ENCODE assay signal across 8 cellular contexts in genomic region chr20:51541189-51542032, GRCh38. TPM values are rescaled to one million over a fixed set of nuclear protein-coding genes. Genes with fewer than 3 reads are reported as not detected.
DNase-seq lines count a peak whose midpoint lies in the region; ATAC-seq, FAIRE-seq and TF ChIP-seq lines count a peak whose summit lies in the region.

No MANE protein-coding gene starts in this region.

- H3K23ac ChIP-seq in trophoblast cell (ENCODE audit: low read length): no peak overlapping the region

- H3K18ac ChIP-seq in trophoblast cell (ENCODE audit: low read length): no peak overlapping the region

- H2AK5ac ChIP-seq in trophoblast cell (ENCODE audit: low read length): no peak overlapping the region

- TF ChIP-seq POLR2A in thyroid gland (IDR thresholded peaks at IDR 0.05): peak in 1 of 2 donors; percentile 50

- peak overlapping the region; percentile 12 for H4K8ac ChIP-seq in trophoblast cell (ENCODE audit: low read depth, low read length)

- intact Hi-C loops in thyroid gland (cut with DNase I): no loop called here

- no peak overlapping the region for H2BK5ac ChIP-seq in trophoblast cell (ENCODE audit: low read depth, low read length, poor library complexity)

- H3K27ac Mint-ChIP-seq in activated T-cell treated with anti-CD3 and anti-CD28 coated beads, Interleukin-2, amount 50 U/mL, for 72 hours: peak overlapping the region; percentile 91

- H3K14ac ChIP-seq in trophoblast cell (ENCODE audit: low read length): peak overlapping the region; percentile 4

- peak overlapping the region; percentile 61 for H3K4me2 ChIP-seq in trophoblast cell (ENCODE audit: low read length)

- H2AFZ ChIP-seq in trophoblast cell (ENCODE audit: insufficient read depth, low read length, poor library complexity): no peak overlapping the region

- H3K4me3 Mint-ChIP-seq in activated T-cell treated with anti-CD3 and anti-CD28 coated beads, Interleukin-2, amount 50 U/mL, for 72 hours: peak overlapping the region; percentile 94 to 98

- H3K36me3 ChIP-seq in GM06990 (ENCODE audit: control insufficient read depth, insufficient read depth, low read length) (peaks cover 3% of the 10 kb centered on the region), trophoblast cell (ENCODE audit: control insufficient read depth in 1 of 2, insufficient read depth in 2 of 2, low read length in 2 of 2) (peaks cover 2% of the 10 kb centered on the region in 2 experiments), thyroid gland (no peaks in the 10 kb centered on the region)

- H3K9ac ChIP-seq in trophoblast cell (ENCODE audit: low read length): no peak overlapping the region

- no peak for FAIRE-seq in frontal cortex (lab: Jason Lieb, UNC)

- H3K27me3 ChIP-seq in GM06990 (replicated peaks; ENCODE audit: control insufficient read depth, insufficient read depth, low read length): peaks cover 1% of the 10 kb centered on the region; the same call in 1 of the 2 replicates
- H3K27me3 ChIP-seq in trophoblast cell (ENCODE audit: insufficient read depth, low read length): no peaks in the 10 kb centered on the region
- H3K27me3 ChIP-seq in thyroid gland: no peaks in the 10 kb centered on the region

- H3K27ac ChIP-seq in trophoblast cell (ENCODE audit: low read depth, low read length): peak overlapping the region; percentile 9
- H3K27ac ChIP-seq in thyroid gland: peak overlapping the region; percentile 87 to 93 (median 90)

- H3K4me3 ChIP-seq in GM06990 (replicated peaks; ENCODE audit: low read depth, low read length) (peak overlapping the region; percentile 78), trophoblast cell (ENCODE audit: low read depth, low read length) (no peak overlapping the region), thyroid gland (replicated peaks in 1 of 3) (peak overlapping the region in 1 of 3 donors; percentile 61)

- H2BK120ac ChIP-seq in trophoblast cell (ENCODE audit: insufficient read depth, low read length, poor library complexity): no peak overlapping the region

- H3K36me3 Mint-ChIP-seq in activated T-cell treated with anti-CD3 and anti-CD28 coated beads, Interleukin-2, amount 50 U/mL, for 72 hours (ENCODE audit: insufficient read depth in 2 of 2): peaks cover 7 to 9% of the 10 kb centered on the region in 2 donors

- H4K12ac ChIP-seq in trophoblast cell (ENCODE audit: low read depth, low read length): no peak overlapping the region

- TF ChIP-seq CTCF in GM06990 (IDR thresholded peaks at IDR 0.05; ENCODE audit: insufficient read depth, low read length, poor library complexity, severe bottlenecking): no peak
- TF ChIP-seq CTCF in thyroid gland (IDR thresholded peaks at IDR 0.05): no peak

- peaks cover 8% of the 10 kb centered on the region for H3K79me1 ChIP-seq in trophoblast cell (ENCODE audit: low read length)

- no CpG with 5 or more reads among the region's 13 CpGs for WGBS in trophoblast cell (ENCODE audit: extremely low coverage, insufficient coverage, insufficient read length)
- 25 to 27% methylated on average over 12 to 13 of the region's 13 CpGs for WGBS in thyroid gland, 2 donors

- H2BK12ac ChIP-seq in trophoblast cell (ENCODE audit: low read length): no peak overlapping the region

- no peaks in the 10 kb centered on the region for H3K79me2 ChIP-seq in trophoblast cell (ENCODE audit: control insufficient read depth, insufficient read depth, low read length, poor library complexity)

- no peak overlapping the region for H3K4ac ChIP-seq in trophoblast cell (ENCODE audit: low read depth, low read length)

- no peak overlapping the region for H4K91ac ChIP-seq in trophoblast cell (ENCODE audit: low read depth, low read length)

- peaks cover 59% of the 10 kb centered on the region for H3K4me1 Mint-ChIP-seq in activated T-cell treated with anti-CD3 and anti-CD28 coated beads, Interleukin-2, amount 50 U/mL, for 72 hours (ENCODE audit: low read depth)

- peaks cover 17% of the 10 kb centered on the region for H3K27me3 Mint-ChIP-seq in activated T-cell treated with anti-CD3 and anti-CD28 coated beads, Interleukin-2, amount 50 U/mL, for 72 hours (ENCODE audit: low read depth)

- H3K9me3 Mint-ChIP-seq in activated T-cell treated with anti-CD3 and anti-CD28 coated beads, Interleukin-2, amount 50 U/mL, for 72 hours: peaks cover 0 to 2% of the 10 kb centered on the region in 2 donors

- ATAC-seq in HG02623 (IDR thresholded peaks at IDR 0.05; ENCODE audit: unreplicated experiment): peak; percentile 39
- peak; percentile 72 to 77 for ATAC-seq in activated T-cell treated with anti-CD3 and anti-CD28 coated beads, Interleukin-2, amount 50 U/mL, for 72 hours (replicated peaks in 1 of 2)

- no peaks in the 10 kb centered on the region for H3K9me3 ChIP-seq in trophoblast cell (ENCODE audit: insufficient read depth, low read depth, low read length)
- no peaks in the 10 kb centered on the region for H3K9me3 ChIP-seq in thyroid gland

- DNase-seq in GM06990 (ENCODE audit: extremely low read depth, insufficient read length) (peak; percentile 66), NOMO-1 treated with DMSO at 0.1 percent for 48 hours (lab: John Stamatoyannopoulos, UW; ENCODE audit: unreplicated experiment) (peak; percentile 87), frontal cortex (ENCODE audit: low spot score in 2 of 2) (peak; percentile 44 to 50), trophoblast cell (peak in 1 of 2 donors; percentile 21), thyroid gland (peak; percentile 89 to 92), SIG-M5 treated with dmso at 0.1 percent for 504 hours (lab: John Stamatoyannopoulos, UW; ENCODE audit: unreplicated experiment) (no peak)
- peak; percentile 80 to 81 for DNase-seq in activated T-cell treated with anti-CD3 and anti-CD28 coated beads, Interleukin-2, amount 50 U/mL, for 72 hours

- peaks cover 16 to 20% of the 10 kb centered on the region in 2 experiments for H3K4me1 ChIP-seq in trophoblast cell (ENCODE audit: control insufficient read depth in 1 of 2, insufficient read depth in 2 of 2, low read length in 2 of 2)
- H3K4me1 ChIP-seq in thyroid gland: peaks cover 17 to 29% of the 10 kb centered on the region in 2 donors

RNA-seq across cellular contexts. Expression of gene NFATC2, which starts 1.1 kb away (rescaled TPM):
- total RNA-seq in activated T-cell treated with anti-CD3 and anti-CD28 coated beads, Interleukin-2, amount 50 U/mL, for 72 hours: 10 to 100 TPM; 29.4 to 39.9 TPM
- 0.41 TPM for total RNA-seq in frontal cortex
- 6.7 and 7.6 TPM in 2 replicates for polyA plus RNA-seq in trophoblast cell (2013)
- total RNA-seq in thyroid gland: 10 to 100 TPM in 1 of 4 donors, 1 to 10 TPM in 3; 7.5 to 12.6 (median 8.5) TPM
